25 cellular contexts compared by ENCODE assay signal in genomic region chr3:28901029-28901428, GRCh38.
DNase-seq lines count a peak whose midpoint lies in the region; ATAC-seq and TF ChIP-seq lines count a peak whose summit lies in the region.
"Had no signal": no experiment of that assay in that cellular context is flagged by ENCODE, and none has a peak within 500 bp of the region (broad histone marks: within the 10 kb centered on the region; RNA-seq: fewer than 3 reads in every experiment).

No MANE protein-coding gene starts in this region.

- intact Hi-C loops in lower lobe of right lung (cut with DNase I), result no loop called here

- H3K27me3 ChIP-seq in lower lobe of right lung (ENCODE audit: low read depth), result no peaks in the 10 kb centered on the region
- H3K27me3 ChIP-seq in upper lobe of left lung, result no peaks in the 10 kb centered on the region

- H3K36me3 ChIP-seq in lower lobe of right lung (no peaks in the 10 kb centered on the region), upper lobe of left lung (no peaks in the 10 kb centered on the region)

- peak in 3 of 4 donors; percentile 43 to 89 (median 86) for TF ChIP-seq EP300 in upper lobe of left lung (IDR thresholded peaks at IDR 0.05)

- H3K4me3 ChIP-seq in epithelial cell of esophagus (ENCODE audit: low read length) (no peak overlapping the region), lower lobe of right lung (no peak overlapping the region), upper lobe of left lung (no peak overlapping the region)
- H3K4me3 ChIP-seq: GM23338 had no signal

- no peak for TF ChIP-seq POLR2A in upper lobe of left lung (IDR thresholded peaks at IDR 0.05)

- TF ChIP-seq CTCF in epithelial cell of esophagus (IDR thresholded peaks at IDR 0.05; ENCODE audit: insufficient read depth, low read depth, low read length, missing control alignments) (no peak), lower lobe of right lung (IDR thresholded peaks at IDR 0.05) (no peak), upper lobe of left lung (IDR thresholded peaks at IDR 0.05) (no peak)

- ATAC-seq in lower lobe of right lung (peak; percentile 33 to 81), upper lobe of left lung (ENCODE audit: low FRiP score in 2 of 2) (peak in 1 of 2 donors; percentile 19), GM18519 (IDR thresholded peaks at IDR 0.05; ENCODE audit: low FRiP score, unreplicated experiment) (no peak)
- ATAC-seq: activated T-cell treated with anti-CD3 and anti-CD28 coated beads, Interleukin-2, amount 50 U/mL, for 4 hours; GM23338; natural killer cell treated with Interleukin-12 subunit alpha and Interleukin-12 subunit beta and Interleukin-15 and Interleukin-18, amount 100 ng/mL, for 72 hours; stimulated activated memory B cell treated with anti-CD40 and anti-IgM and Interleukin-4, amounts not matched to agents 10 μg/mL and 1 μg/mL and 100 μg/mL, for 72 hours had no signal

- peak; percentile 4 for DNase-seq in NCI-H2196 (lab: John Stamatoyannopoulos, UW; ENCODE audit: unreplicated experiment)
- no peak for DNase-seq in NCI-H2196 treated with DMSO at 0.1 percent for 48 hours (lab: John Stamatoyannopoulos, UW; ENCODE audit: unreplicated experiment)
- peak; percentile 54 for DNase-seq in epithelial cell of esophagus (ENCODE audit: low read depth)
- DNase-seq in lower lobe of right lung, result peak; percentile 45
- peak in 1 of 2 donors; percentile 72 for DNase-seq in upper lobe of left lung
- DNase-seq in NOMO-1 (lab: John Stamatoyannopoulos, UW; ENCODE audit: unreplicated experiment in 2 of 2), result no peak
- no peak for DNase-seq in stimulated activated CD4-positive, alpha-beta T cell treated with anti-CD3 and anti-CD28 coated beads, Interleukin-15, amount 100 ng/mL, for 24 hours
- DNase-seq: activated CD8-positive, alpha-beta memory T cell treated with anti-CD3 and anti-CD28 coated beads for 24 hours; activated naive CD4-positive, alpha-beta T cell treated with anti-CD3 and anti-CD28 coated beads, Interleukin-2, amount 10 ng/mL, durations not matched to agents 7 days and 5 days; activated T-cell treated with anti-CD3 and anti-CD28 coated beads, Interleukin-2, amount 50 U/mL, for 4 hours; AML-193; aorta; DMS79 treated with DMSO at 0.1 percent for 48 hours; NCI-H1694; NCI-H774; SHP77 treated with DMSO at 0.1 percent for 48 hours; stimulated activated CD4-positive, alpha-beta T cell treated with anti-CD3 and anti-CD28 coated beads, Interleukin-2, amount 100 ng/mL, for 24 hours; T-helper 1 cell had no signal

- no peaks in the 10 kb centered on the region for H3K9me3 ChIP-seq in lower lobe of right lung
- no peaks in the 10 kb centered on the region for H3K9me3 ChIP-seq in upper lobe of left lung

- H3K27ac ChIP-seq in lower lobe of right lung (no peak overlapping the region), upper lobe of left lung (peak overlapping the region in 1 of 4 donors; percentile 60)
- H3K27ac ChIP-seq: 22Rv1, KMS-11, parathyroid adenoma had no signal

- peaks cover 8% of the 10 kb centered on the region for H3K4me1 ChIP-seq in lower lobe of right lung
- H3K4me1 ChIP-seq in upper lobe of left lung, result peaks cover 7 to 11% (median 9%) of the 10 kb centered on the region in 4 donors
- H3K4me1 ChIP-seq: parathyroid adenoma had no signal

Comparison
In these comparisons a context has a peak if more than half of its experiments do, and no peak if none do; other contexts are left out.
1. DNase-seq: peak in NCI-H2196 (single experiment), epithelial cell of esophagus (single experiment) and lower lobe of right lung (single experiment); none in NCI-H2196 treated with DMSO at 0.1 percent for 48 hours (single experiment), NOMO-1 (0 of 2) and stimulated activated CD4-positive, alpha-beta T cell treated with anti-CD3 and anti-CD28 coated beads, Interleukin-15, amount 100 ng/mL, for 24 hours (single experiment).